Comparison of ENCODE assay signal across 1 cellular context in the genomic region with DNA sequence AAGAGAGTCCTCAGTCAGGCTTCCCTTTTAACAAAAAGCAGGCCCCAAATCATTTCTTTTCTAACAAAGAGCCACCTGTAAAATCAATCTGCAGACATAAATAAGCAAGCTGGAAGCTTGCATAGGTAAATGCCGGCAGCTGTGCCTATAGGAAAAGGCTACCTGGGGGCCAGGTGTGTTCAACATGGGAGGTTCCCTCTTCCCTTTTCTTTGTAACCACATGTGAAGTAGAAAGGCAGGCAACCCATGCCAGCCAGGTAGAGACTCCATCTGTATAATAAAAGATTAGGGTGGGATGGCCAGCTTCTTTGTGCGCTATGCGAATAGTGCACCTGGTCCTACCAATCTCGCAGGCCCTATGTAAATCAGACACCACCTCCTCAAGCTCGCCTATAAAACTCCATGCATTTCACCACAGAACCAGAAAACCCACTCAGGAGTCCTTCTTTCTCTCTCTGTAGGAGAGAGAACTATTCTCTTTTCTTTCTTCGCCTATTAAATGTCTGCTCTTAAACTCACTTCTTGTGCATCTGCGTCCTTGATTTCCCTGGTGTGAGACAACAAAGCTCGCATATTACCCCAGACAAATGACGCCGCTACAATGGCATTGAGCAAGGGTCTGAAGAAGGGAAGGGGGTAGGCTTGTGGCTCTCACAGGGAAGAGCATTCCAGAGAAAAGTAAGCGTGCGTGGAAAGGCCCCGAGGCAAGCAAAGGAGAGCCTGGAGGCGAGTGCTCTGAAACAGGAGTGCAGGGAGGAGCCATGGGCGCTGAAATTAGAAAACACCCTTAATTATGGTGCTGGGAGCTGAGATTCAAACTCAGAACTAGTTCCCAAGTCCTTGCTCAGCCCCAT.
A peak's percentile ranks its signal among the peaks of the same experiment; 100 is the strongest.
TF ChIP-seq lines count a peak whose summit lies in the region.

No MANE protein-coding gene starts in this region.

TF ChIP-seq in WTC11, 78 proteins besides CTCF, POLR2A, EP300 and RAD21:
- TF ChIP-seq, protein P1, sequence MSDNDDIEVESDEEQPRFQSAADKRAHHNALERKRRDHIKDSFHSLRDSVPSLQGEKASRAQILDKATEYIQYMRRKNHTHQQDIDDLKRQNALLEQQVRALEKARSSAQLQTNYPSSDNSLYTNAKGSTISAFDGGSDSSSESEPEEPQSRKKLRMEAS (CRISPR knock-in tag; IDR thresholded peaks at IDR 0.05), result 0 out of 2 replicates have a peak, but pooled peaks have one; percentile 27
- TF ChIP-seq MYBL2 (CRISPR knock-in tag; IDR thresholded peaks at IDR 0.05) (no peak), TEAD1 (CRISPR knock-in tag; IDR thresholded peaks at IDR 0.05) (no peak), FOXP1 (CRISPR knock-in tag; IDR thresholded peaks at IDR 0.05; ENCODE audit: borderline replicate concordance) (no peak), TEAD4 (CRISPR knock-in tag; IDR thresholded peaks at IDR 0.05) (0 out of 2 replicates have a peak, but pooled peaks have one; percentile 33), ZNF138 (CRISPR knock-in tag; conservative IDR thresholded peaks at IDR 0.05) (no peak), ZNF232 (CRISPR knock-in tag; IDR thresholded peaks at IDR 0.05) (0 out of 2 replicates have a peak, but pooled peaks have one; percentile 23)
- TF ChIP-seq, protein P2, sequence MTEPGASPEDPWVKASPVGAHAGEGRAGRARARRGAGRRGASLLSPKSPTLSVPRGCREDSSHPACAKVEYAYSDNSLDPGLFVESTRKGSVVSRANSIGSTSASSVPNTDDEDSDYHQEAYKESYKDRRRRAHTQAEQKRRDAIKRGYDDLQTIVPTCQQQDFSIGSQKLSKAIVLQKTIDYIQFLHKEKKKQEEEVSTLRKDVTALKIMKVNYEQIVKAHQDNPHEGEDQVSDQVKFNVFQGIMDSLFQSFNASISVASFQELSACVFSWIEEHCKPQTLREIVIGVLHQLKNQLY (CRISPR knock-in tag; IDR thresholded peaks at IDR 0.05), result no peak
- TF ChIP-seq, protein P3, sequence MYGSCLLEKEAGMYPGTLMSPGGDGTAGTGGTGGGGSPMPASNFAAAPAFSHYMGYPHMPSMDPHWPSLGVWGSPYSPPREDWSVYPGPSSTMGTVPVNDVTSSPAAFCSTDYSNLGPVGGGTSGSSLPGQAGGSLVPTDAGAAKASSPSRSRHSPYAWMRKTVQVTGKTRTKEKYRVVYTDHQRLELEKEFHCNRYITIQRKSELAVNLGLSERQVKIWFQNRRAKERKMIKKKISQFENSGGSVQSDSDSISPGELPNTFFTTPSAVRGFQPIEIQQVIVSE (CRISPR knock-in tag; IDR thresholded peaks at IDR 0.05; ENCODE audit: borderline replicate concordance), result no peak
- TF ChIP-seq, protein P4, sequence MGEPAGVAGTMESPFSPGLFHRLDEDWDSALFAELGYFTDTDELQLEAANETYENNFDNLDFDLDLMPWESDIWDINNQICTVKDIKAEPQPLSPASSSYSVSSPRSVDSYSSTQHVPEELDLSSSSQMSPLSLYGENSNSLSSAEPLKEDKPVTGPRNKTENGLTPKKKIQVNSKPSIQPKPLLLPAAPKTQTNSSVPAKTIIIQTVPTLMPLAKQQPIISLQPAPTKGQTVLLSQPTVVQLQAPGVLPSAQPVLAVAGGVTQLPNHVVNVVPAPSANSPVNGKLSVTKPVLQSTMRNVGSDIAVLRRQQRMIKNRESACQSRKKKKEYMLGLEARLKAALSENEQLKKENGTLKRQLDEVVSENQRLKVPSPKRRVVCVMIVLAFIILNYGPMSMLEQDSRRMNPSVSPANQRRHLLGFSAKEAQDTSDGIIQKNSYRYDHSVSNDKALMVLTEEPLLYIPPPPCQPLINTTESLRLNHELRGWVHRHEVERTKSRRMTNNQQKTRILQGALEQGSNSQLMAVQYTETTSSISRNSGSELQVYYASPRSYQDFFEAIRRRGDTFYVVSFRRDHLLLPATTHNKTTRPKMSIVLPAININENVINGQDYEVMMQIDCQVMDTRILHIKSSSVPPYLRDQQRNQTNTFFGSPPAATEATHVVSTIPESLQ (CRISPR knock-in tag; IDR thresholded peaks at IDR 0.05), result no peak
- TF ChIP-seq, protein P5, sequence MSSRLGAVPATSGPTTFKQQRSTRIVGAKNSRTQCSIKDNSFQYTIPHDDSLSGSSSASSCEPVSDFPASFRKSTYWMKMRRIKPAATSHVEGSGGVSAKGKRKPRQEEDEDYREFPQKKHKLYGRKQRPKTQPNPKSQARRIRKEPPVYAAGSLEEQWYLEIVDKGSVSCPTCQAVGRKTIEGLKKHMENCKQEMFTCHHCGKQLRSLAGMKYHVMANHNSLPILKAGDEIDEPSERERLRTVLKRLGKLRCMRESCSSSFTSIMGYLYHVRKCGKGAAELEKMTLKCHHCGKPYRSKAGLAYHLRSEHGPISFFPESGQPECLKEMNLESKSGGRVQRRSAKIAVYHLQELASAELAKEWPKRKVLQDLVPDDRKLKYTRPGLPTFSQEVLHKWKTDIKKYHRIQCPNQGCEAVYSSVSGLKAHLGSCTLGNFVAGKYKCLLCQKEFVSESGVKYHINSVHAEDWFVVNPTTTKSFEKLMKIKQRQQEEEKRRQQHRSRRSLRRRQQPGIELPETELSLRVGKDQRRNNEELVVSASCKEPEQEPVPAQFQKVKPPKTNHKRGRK (CRISPR knock-in tag; IDR thresholded peaks at IDR 0.05; ENCODE audit: borderline replicate concordance), result no peak
- TF ChIP-seq, protein P6, sequence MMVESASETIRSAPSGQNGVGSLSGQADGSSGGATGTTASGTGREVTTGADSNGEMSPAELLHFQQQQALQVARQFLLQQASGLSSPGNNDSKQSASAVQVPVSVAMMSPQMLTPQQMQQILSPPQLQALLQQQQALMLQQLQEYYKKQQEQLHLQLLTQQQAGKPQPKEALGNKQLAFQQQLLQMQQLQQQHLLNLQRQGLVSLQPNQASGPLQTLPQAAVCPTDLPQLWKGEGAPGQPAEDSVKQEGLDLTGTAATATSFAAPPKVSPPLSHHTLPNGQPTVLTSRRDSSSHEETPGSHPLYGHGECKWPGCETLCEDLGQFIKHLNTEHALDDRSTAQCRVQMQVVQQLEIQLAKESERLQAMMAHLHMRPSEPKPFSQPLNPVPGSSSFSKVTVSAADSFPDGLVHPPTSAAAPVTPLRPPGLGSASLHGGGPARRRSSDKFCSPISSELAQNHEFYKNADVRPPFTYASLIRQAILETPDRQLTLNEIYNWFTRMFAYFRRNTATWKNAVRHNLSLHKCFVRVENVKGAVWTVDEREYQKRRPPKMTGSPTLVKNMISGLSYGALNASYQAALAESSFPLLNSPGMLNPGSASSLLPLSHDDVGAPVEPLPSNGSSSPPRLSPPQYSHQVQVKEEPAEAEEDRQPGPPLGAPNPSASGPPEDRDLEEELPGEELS (CRISPR knock-in tag; IDR thresholded peaks at IDR 0.05), result peak; percentile 55; the same call in 1 of the 2 replicates
